ENCODE assay signal across 20 cellular contexts in genomic region chr12:102512523-102512922, GRCh38. TPM values are rescaled to one million over a fixed set of nuclear protein-coding genes. Genes with fewer than 3 reads are reported as not detected.
A peak's percentile ranks its signal among the peaks of the same experiment; 100 is the strongest.
DNase-seq lines count a peak whose midpoint lies in the region; ATAC-seq, FAIRE-seq and TF ChIP-seq lines count a peak whose summit lies in the region.
"Had no signal": no experiment of that assay in that cellular context is flagged by ENCODE, and none has a peak within 500 bp of the region (broad histone marks: within the 10 kb centered on the region; RNA-seq: fewer than 3 reads in every experiment).

No MANE protein-coding gene starts in this region.

- TF ChIP-seq EP300 in K562 (IDR thresholded peaks at IDR 0.05; ENCODE audit: low read length) = no peak

- no peak overlapping the region for H3K9ac ChIP-seq in K562 (ENCODE audit: insufficient read depth in 1 of 2, low read depth in 2 of 2, low read length in 2 of 2)
- H3K9ac ChIP-seq: parathyroid adenoma had no signal

- no peak overlapping the region for H2AFZ ChIP-seq in K562 (ENCODE audit: low read depth, low read length)
- H2AFZ ChIP-seq: parathyroid adenoma had no signal

- FAIRE-seq in K562 (lab: Jason Lieb, UNC) = no peak

- H3K4me1 ChIP-seq in K562 (replicated peaks in 1 of 2; ENCODE audit: control insufficient read depth in 2 of 2, insufficient read depth in 2 of 2, low read length in 2 of 2) = no peaks in the 10 kb centered on the region
- H3K4me1 ChIP-seq in lower lobe of right lung = no peaks in the 10 kb centered on the region
- H3K4me1 ChIP-seq: esophagus squamous epithelium, parathyroid adenoma, tibial artery had no signal

- H3K79me2 ChIP-seq in K562 (ENCODE audit: control insufficient read depth, insufficient read depth, low read length) = no peaks in the 10 kb centered on the region
- H3K79me2 ChIP-seq: parathyroid adenoma had no signal

- H3K9me3 ChIP-seq in K562 (replicated peaks; ENCODE audit: control insufficient read depth, insufficient read depth, low read depth, low read length) = no peaks in the 10 kb centered on the region
- H3K9me3 ChIP-seq in lower lobe of right lung = no peaks in the 10 kb centered on the region
- H3K9me3 ChIP-seq: esophagus squamous epithelium, tibial artery had no signal

- no TSS peak for BruUV-seq in K562 (replicated peaks; lab: Mats Ljungman, UMichigan)

- H3K36me3 ChIP-seq in K562 (ENCODE audit: control insufficient read depth, insufficient read depth, low read length) (no peaks in the 10 kb centered on the region), lower lobe of right lung (no peaks in the 10 kb centered on the region)
- H3K36me3 ChIP-seq: esophagus squamous epithelium, tibial artery had no signal

- no peak overlapping the region for H3K4me3 ChIP-seq in K562
- H3K4me3 ChIP-seq in lower lobe of right lung = no peak overlapping the region
- H3K4me3 ChIP-seq: esophagus squamous epithelium, tibial artery had no signal

- H3K27ac ChIP-seq in K562 (ENCODE audit: extremely low read depth, low read depth, low read length) = no peak overlapping the region
- no peak overlapping the region for H3K27ac ChIP-seq in lower lobe of right lung
- H3K27ac ChIP-seq: esophagus squamous epithelium, parathyroid adenoma, tibial artery had no signal

- no peak for TF ChIP-seq RAD21 in K562 (CRISPR knock-in tag; conservative IDR thresholded peaks at IDR 0.05 in 1 of 2, IDR thresholded peaks at IDR 0.05 in 1 of 2)

- in situ Hi-C loops in K562 (cut with MboI) = no loop called here

- POLR2A ChIA-PET in K562 (lab: Yijun Ruan, JAX) = interaction anchor here (0.6 to 0.8 kb wide), 2 partner anchors 9 to 11 kb away, joined by 3 read pairs; no protein-coding TSS in a partner anchor

- no peaks in the 10 kb centered on the region for H3K9me1 ChIP-seq in K562 (ENCODE audit: control insufficient read depth, insufficient read depth, low read length)

- TF ChIP-seq CTCF in K562 (IDR thresholded peaks at IDR 0.05 in 2 of 3, conservative IDR thresholded peaks at IDR 0.05 in 1 of 3; ENCODE audit: insufficient read depth in 2 of 3, low read depth in 1 of 3, low read length in 3 of 3) (no peak), lower lobe of right lung (IDR thresholded peaks at IDR 0.05) (no peak)

- 21% methylated on average over 3 of the region's 3 CpGs for WGBS in K562 (ENCODE audit: insufficient coverage, low coverage, missing lambda C conversion rate)

- DNase-seq in K562 (ENCODE audit: extremely low read depth in 1 of 4, low spot score in 3 of 4) (no peak), NCI-H2029 treated with DMSO at 0.1 percent for 48 hours (lab: John Stamatoyannopoulos, UW) (no peak), NCI-H345 treated with DMSO at 0.1 percent for 48 hours (lab: John Stamatoyannopoulos, UW; ENCODE audit: unreplicated experiment) (no peak), lower lobe of right lung (no peak), NCI-H1436 treated with DMSO at 0.1 percent for 48 hours (lab: John Stamatoyannopoulos, UW) (no peak)
- DNase-seq: activated CD8-positive, alpha-beta T cell treated with anti-CD3 and anti-CD28 coated beads, Interleukin-2, amount 10 ng/mL, durations not matched to agents 7 days and 5 days; esophagus squamous epithelium; glutamatergic neuron; immature natural killer cell; naive B cell; NCI-H2081; NCI-H526; RPMI8226; tibial artery had no signal

- H4K20me1 ChIP-seq in K562 (replicated peaks; ENCODE audit: control insufficient read depth, insufficient read depth, low read length) = no peaks in the 10 kb centered on the region

- no peak overlapping the region for H3K4me2 ChIP-seq in K562 (ENCODE audit: insufficient read depth, low read length)

- ATAC-seq in GM18868 (IDR thresholded peaks at IDR 0.05; ENCODE audit: unreplicated experiment) = peak; percentile 8
- peak; percentile 9 for ATAC-seq in GM21526 (IDR thresholded peaks at IDR 0.05; ENCODE audit: low FRiP score, unreplicated experiment)
- ATAC-seq in HG03460 (IDR thresholded peaks at IDR 0.05; ENCODE audit: unreplicated experiment) = peak; percentile 8
- ATAC-seq in K562 = no peak
- no peak for ATAC-seq in lower lobe of right lung
- ATAC-seq: activated CD8-positive, alpha-beta T cell treated with anti-CD3 and anti-CD28 coated beads, Interleukin-2, amount 10 ng/mL, durations not matched to agents 7 days and 5 days had no signal

- intact Hi-C loops in K562 (cut with micrococcal nuclease) = no loop called here
- intact Hi-C loops in lower lobe of right lung (cut with DNase I) = no loop called here

- CTCF ChIA-PET in K562 (lab: Yijun Ruan, JAX; ENCODE audit: low intra/inter-chr PET ratio) = no interaction called here

- TF ChIP-seq POLR2A in K562 (conservative IDR thresholded peaks at IDR 0.05) = no peak

- no peaks in the 10 kb centered on the region for H3K27me3 ChIP-seq in K562 (ENCODE audit: control insufficient read depth in 2 of 2, insufficient read depth in 2 of 2, low read length in 2 of 2)
- no peaks in the 10 kb centered on the region for H3K27me3 ChIP-seq in lower lobe of right lung (ENCODE audit: low read depth)
- H3K27me3 ChIP-seq: esophagus squamous epithelium, tibial artery had no signal

TF ChIP-seq in K562, 482 proteins besides CTCF, POLR2A, EP300 and RAD21:
- TF ChIP-seq KAT2B (IDR thresholded peaks at IDR 0.05; ENCODE audit: low read depth, low read length) (no peak), SPI1 (IDR thresholded peaks at IDR 0.05; ENCODE audit: borderline replicate concordance, low read depth, low read length) (peak; percentile 40; the same call in 1 of the 2 replicates)
TF ChIP-seq in K562: peak in this region for 1.

RNA-seq across cellular contexts. Expression of gene IGF1, which starts 32.2 kb away (rescaled TPM):
- total RNA-seq in K562 (2011; cell fraction: chromatin; rRNA removed; ENCODE audit: low replicate concordance) = 13.0 and 14.3 TPM in 2 replicates
- total RNA-seq in K562 (2011; cell fraction: nucleolus; rRNA removed) = 2.6 and 6.8 TPM in 2 replicates
- 9.0 and 10.3 TPM in 2 replicates for total RNA-seq in K562 (2011; cell fraction: nucleoplasm; rRNA removed)
- 2.8 and 4.5 TPM in 2 replicates for total RNA-seq in K562 (2014; rRNA removed)
- total RNA-seq in K562 (2014; rRNA removed; fragmentation: Illumina TruSeq; extraction: Trizol) = 4.0 and 6.5 TPM in 2 replicates
- 11.5 and 11.6 TPM in 2 replicates for total RNA-seq in K562 (2015; rRNA removed; fragmentation: Illumina TruSeq; extraction: Trizol)
- total RNA-seq in K562 (2021) = 5.5 and 5.9 TPM in 2 replicates
- polyA plus RNA-seq in K562 (2011; rRNA removed) = 3.7 and 4.4 TPM in 2 replicates
- polyA plus RNA-seq in K562 (2011; cell fraction: cytosol; rRNA removed) = 4.6 and 7.0 TPM in 2 replicates
- 0.87 and 3.0 TPM in 2 replicates for polyA plus RNA-seq in K562 (2011; cell fraction: nucleus; rRNA removed)
- polyA plus RNA-seq in K562 (2012) = 7.3 and 18.9 TPM in 2 replicates
- polyA plus RNA-seq in K562 (2014; fragmentation: Illumina TruSeq; extraction: Trizol) = 4.2 and 5.5 TPM in 2 replicates
- polyA plus RNA-seq in K562 (2014; fragmentation: Nextera tagmentation; extraction: Ambion mirVana) = 10 to 100 TPM in 1 of 2 experiments, 1 to 10 TPM in 1; 8.3 to 13.9 TPM
- 4.1 and 7.1 TPM in 2 replicates for polyA plus RNA-seq in K562 (2014; rRNA removed)
- polyA minus RNA-seq in K562 (2011; rRNA and poly(A)+ RNA removed) = 4.9 and 5.4 TPM in 2 replicates
- 0.73 and 1.2 TPM in 2 replicates for polyA minus RNA-seq in K562 (2011; cell fraction: cytosol; rRNA and poly(A)+ RNA removed)
- 2.2 and 2.4 TPM in 2 replicates for polyA minus RNA-seq in K562 (2011; cell fraction: nucleus; rRNA and poly(A)+ RNA removed)
- total RNA-seq in lower lobe of right lung = 16.9 TPM
- total RNA-seq: B cell, M059J had no signal
- polyA plus RNA-seq: immature natural killer cell had no signal

Comparison
In these comparisons a context has a peak if more than half of its experiments do, and no peak if none do; other contexts are left out.
1. ATAC-seq: peak in GM18868 (single experiment), GM21526 (single experiment) and HG03460 (single experiment); none in K562 (single experiment) and lower lobe of right lung (0 of 2).